Comparison of ENCODE assay signal across 18 cellular contexts in genomic region chr2:111145103-111145760, GRCh38. TPM values are rescaled to one million over a fixed set of nuclear protein-coding genes. Genes with fewer than 3 reads are reported as not detected.
A peak's percentile ranks its signal among the peaks of the same experiment; 100 is the strongest.
DNase-seq lines count a peak whose midpoint lies in the region; ATAC-seq and TF ChIP-seq lines count a peak whose summit lies in the region.
"Had no signal": no experiment of that assay in that cellular context is flagged by ENCODE, and none has a peak within 500 bp of the region (broad histone marks: within the 10 kb centered on the region; RNA-seq: fewer than 3 reads in every experiment).

No MANE protein-coding gene starts in this region.

- no peak for TF ChIP-seq CTCF in WTC11 (IDR thresholded peaks at IDR 0.05)

- CTCF ChIA-PET in WTC11 (lab: Charles Lee): interaction anchor here (1.1 kb wide), 1 partner anchor 28 kb away, joined by 3 read pairs; no protein-coding TSS in a partner anchor

- peaks cover 8% of the 10 kb centered on the region for H3K9me3 Mint-ChIP-seq in WTC11
- H3K9me3 Mint-ChIP-seq: CD8-positive, alpha-beta T cell had no signal

- intact Hi-C loops in head of caudate nucleus (cut with DNase I): no loop called here

- peaks cover 13% of the 10 kb centered on the region for H3K36me3 Mint-ChIP-seq in WTC11

- POLR2A ChIA-PET in WTC11 (lab: Charles Lee): no interaction called here

- H3K27me3 Mint-ChIP-seq in WTC11 (ENCODE audit: low read depth): no peaks in the 10 kb centered on the region

- no peak overlapping the region for H3K4me3 Mint-ChIP-seq in WTC11
- H3K4me3 Mint-ChIP-seq: CD8-positive, alpha-beta T cell had no signal

- no peak for DNase-seq in WTC11 (ENCODE audit: low spot score)
- DNase-seq in head of caudate nucleus: no peak
- no peak for DNase-seq in NCI-H1694 (lab: John Stamatoyannopoulos, UW)
- no peak for DNase-seq in amygdala (lab: John Stamatoyannopoulos, UW)
- DNase-seq in stimulated activated CD4-positive, alpha-beta T cell treated with anti-CD3 and anti-CD28 coated beads, Interleukin-1b, Interleukin-23, amount 100 ng/mL, for 48 hours: no peak
- DNase-seq: BE2C; CD8-positive, alpha-beta T cell; DMS79 treated with DMSO at 0.1 percent for 48 hours; GDM1; GM23248; Kasumi-1; MV-4-11; NCI-H1436; NCI-H2081; NCI-H510A treated with DMSO at 0.1 percent for 48 hours had no signal

- H3K27ac Mint-ChIP-seq in WTC11: peak overlapping the region; percentile 39; the same call in 1 of the 2 replicates
- H3K27ac Mint-ChIP-seq: CD8-positive, alpha-beta T cell had no signal

- ATAC-seq in GM18498 (IDR thresholded peaks at IDR 0.05; ENCODE audit: unreplicated experiment) (peak; percentile 64), GM21390 (IDR thresholded peaks at IDR 0.05; ENCODE audit: unreplicated experiment) (peak; percentile 66), HG03108 (IDR thresholded peaks at IDR 0.05; ENCODE audit: unreplicated experiment) (peak; percentile 67), WTC11 (no peak)
- ATAC-seq: CD8-positive, alpha-beta T cell had no signal

- H3K4me1 Mint-ChIP-seq in WTC11: peaks cover 8% of the 10 kb centered on the region

TF ChIP-seq in WTC11, 78 proteins besides CTCF, POLR2A, EP300 and RAD21:
- TF ChIP-seq, protein P1, sequence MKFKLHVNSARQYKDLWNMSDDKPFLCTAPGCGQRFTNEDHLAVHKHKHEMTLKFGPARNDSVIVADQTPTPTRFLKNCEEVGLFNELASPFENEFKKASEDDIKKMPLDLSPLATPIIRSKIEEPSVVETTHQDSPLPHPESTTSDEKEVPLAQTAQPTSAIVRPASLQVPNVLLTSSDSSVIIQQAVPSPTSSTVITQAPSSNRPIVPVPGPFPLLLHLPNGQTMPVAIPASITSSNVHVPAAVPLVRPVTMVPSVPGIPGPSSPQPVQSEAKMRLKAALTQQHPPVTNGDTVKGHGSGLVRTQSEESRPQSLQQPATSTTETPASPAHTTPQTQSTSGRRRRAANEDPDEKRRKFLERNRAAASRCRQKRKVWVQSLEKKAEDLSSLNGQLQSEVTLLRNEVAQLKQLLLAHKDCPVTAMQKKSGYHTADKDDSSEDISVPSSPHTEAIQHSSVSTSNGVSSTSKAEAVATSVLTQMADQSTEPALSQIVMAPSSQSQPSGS (CRISPR knock-in tag; IDR thresholded peaks at IDR 0.05; ENCODE audit: borderline replicate concordance, low read depth): no peak
- TF ChIP-seq E2F1 (CRISPR knock-in tag; IDR thresholded peaks at IDR 0.05) (no peak), FOXJ3 (CRISPR knock-in tag; IDR thresholded peaks at IDR 0.05; ENCODE audit: borderline replicate concordance) (no peak), FOXP4 (CRISPR knock-in tag; IDR thresholded peaks at IDR 0.05) (no peak), ZNF423 (CRISPR knock-in tag; IDR thresholded peaks at IDR 0.05) (no peak), CREB1 (CRISPR knock-in tag; IDR thresholded peaks at IDR 0.05) (no peak), NR1H2 (CRISPR knock-in tag; IDR thresholded peaks at IDR 0.05) (no peak), OVOL2 (CRISPR knock-in tag; IDR thresholded peaks at IDR 0.05; ENCODE audit: borderline replicate concordance) (no peak), ESRRA (CRISPR knock-in tag; IDR thresholded peaks at IDR 0.05; ENCODE audit: borderline replicate concordance) (no peak), IRF2 (CRISPR knock-in tag; IDR thresholded peaks at IDR 0.05; ENCODE audit: borderline replicate concordance, low read depth) (no peak), TEAD4 (CRISPR knock-in tag; IDR thresholded peaks at IDR 0.05) (no peak), ZNF317 (CRISPR knock-in tag; IDR thresholded peaks at IDR 0.05; ENCODE audit: borderline replicate concordance, low read depth) (no peak), ZNF232 (CRISPR knock-in tag; IDR thresholded peaks at IDR 0.05) (no peak), ATF6 (CRISPR knock-in tag; IDR thresholded peaks at IDR 0.05) (no peak), NFYB (CRISPR knock-in tag; conservative IDR thresholded peaks at IDR 0.05; ENCODE audit: low read depth) (no peak), ELF4 (CRISPR knock-in tag; IDR thresholded peaks at IDR 0.05; ENCODE audit: low read depth) (no peak), E2F5 (CRISPR knock-in tag; IDR thresholded peaks at IDR 0.05) (no peak)
- TF ChIP-seq, protein P2, sequence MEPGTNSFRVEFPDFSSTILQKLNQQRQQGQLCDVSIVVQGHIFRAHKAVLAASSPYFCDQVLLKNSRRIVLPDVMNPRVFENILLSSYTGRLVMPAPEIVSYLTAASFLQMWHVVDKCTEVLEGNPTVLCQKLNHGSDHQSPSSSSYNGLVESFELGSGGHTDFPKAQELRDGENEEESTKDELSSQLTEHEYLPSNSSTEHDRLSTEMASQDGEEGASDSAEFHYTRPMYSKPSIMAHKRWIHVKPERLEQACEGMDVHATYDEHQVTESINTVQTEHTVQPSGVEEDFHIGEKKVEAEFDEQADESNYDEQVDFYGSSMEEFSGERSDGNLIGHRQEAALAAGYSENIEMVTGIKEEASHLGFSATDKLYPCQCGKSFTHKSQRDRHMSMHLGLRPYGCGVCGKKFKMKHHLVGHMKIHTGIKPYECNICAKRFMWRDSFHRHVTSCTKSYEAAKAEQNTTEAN (CRISPR knock-in tag; IDR thresholded peaks at IDR 0.05): no peak
- TF ChIP-seq, protein P3, sequence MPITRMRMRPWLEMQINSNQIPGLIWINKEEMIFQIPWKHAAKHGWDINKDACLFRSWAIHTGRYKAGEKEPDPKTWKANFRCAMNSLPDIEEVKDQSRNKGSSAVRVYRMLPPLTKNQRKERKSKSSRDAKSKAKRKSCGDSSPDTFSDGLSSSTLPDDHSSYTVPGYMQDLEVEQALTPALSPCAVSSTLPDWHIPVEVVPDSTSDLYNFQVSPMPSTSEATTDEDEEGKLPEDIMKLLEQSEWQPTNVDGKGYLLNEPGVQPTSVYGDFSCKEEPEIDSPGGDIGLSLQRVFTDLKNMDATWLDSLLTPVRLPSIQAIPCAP (CRISPR knock-in tag; IDR thresholded peaks at IDR 0.05): no peak

RNA-seq across cellular contexts. Expression of gene BCL2L11, which starts 24.5 kb away (rescaled TPM):
- 19.3 to 20.8 TPM (median 20.7 TPM) in 3 replicates for total RNA-seq in WTC11 (2021)
